In genomic region chr20:8363970-8364733, GRCh38 we compare ENCODE assay signal across 11 cellular contexts.
"Had no signal": no experiment of that assay in that cellular context is flagged by ENCODE, and none has a peak within 500 bp of the region (broad histone marks: within the 10 kb centered on the region; RNA-seq: fewer than 3 reads in every experiment).

No MANE protein-coding gene starts in this region.

- DNase-seq: GM23248, GOT3, H7, H9, HCEC 1CT, HFFc6 had no signal

- H2AFZ ChIP-seq: GM23248, GM23338 had no signal

- H3K27ac ChIP-seq: GM23248 had no signal

- H3K9ac ChIP-seq: GM23248 had no signal

- H3K9me3 Mint-ChIP-seq: GM23338, H9, HFFc6 had no signal

- H3K27ac Mint-ChIP-seq: GM23338, H9, HFFc6 had no signal

- H3K36me3 ChIP-seq: HAP-1 had no signal

- H3K4me3 Mint-ChIP-seq: GM23338, H9, HFFc6 had no signal

- FAIRE-seq: H1, H54 had no signal

- ATAC-seq: GM23338, HCT116 had no signal

- H3K4me1 ChIP-seq: HAP-1 had no signal

- H3K4me2 ChIP-seq: GM23338 had no signal

- H3K4me3 ChIP-seq: GM23248, GM23338, HAP-1 had no signal

- H3K9me3 ChIP-seq: HAP-1 had no signal
